In genomic region chr18:56770873-56771272, GRCh38 we compare ENCODE assay signal across 13 cellular contexts.
"Had no signal": no experiment of that assay in that cellular context is flagged by ENCODE, and none has a peak within 500 bp of the region (broad histone marks: within the 10 kb centered on the region; RNA-seq: fewer than 3 reads in every experiment).

No MANE protein-coding gene starts in this region.

- DNase-seq: activated CD4-positive, alpha-beta T cell treated with anti-CD3 and anti-CD28 coated beads, Interleukin-2, amount 10 ng/mL, durations not matched to agents 7 days and 5 days; activated CD8-positive, alpha-beta memory T cell treated with anti-CD3 and anti-CD28 coated beads, Interleukin-2, amount 50 U/mL, for 48 hours; activated gamma-delta T cell treated with Interleukin-2 at 50 U/mL for 16 hours; effector memory CD4-positive, alpha-beta T cell; hippocampal formation; left ventricle myocardium inferior; mucosa of descending colon; naive thymus-derived CD4-positive, alpha-beta T cell; pancreas; stimulated activated CD4-positive, alpha-beta T cell treated with anti-CD3 and anti-CD28 coated beads, Interleukin-1b, Interleukin-23, amount 100 ng/mL, for 48 hours; T-helper 9 cell had no signal

- H3K9me3 ChIP-seq: left ventricle myocardium inferior, mucosa of descending colon, pancreas, thoracic aorta had no signal

- ATAC-seq: mucosa of descending colon; naive thymus-derived CD4-positive, alpha-beta T cell; pancreas; sciatic nerve had no signal

- H3K27me3 ChIP-seq: pancreas had no signal

- H3K27ac ChIP-seq: left ventricle myocardium inferior, pancreas, thoracic aorta had no signal

- H3K36me3 ChIP-seq: pancreas had no signal

- H3K4me1 ChIP-seq: left ventricle myocardium inferior, pancreas had no signal

- H3K4me3 ChIP-seq: left ventricle myocardium inferior, mucosa of descending colon, pancreas, thoracic aorta had no signal
